21 cellular contexts compared by ENCODE assay signal in the genomic region with DNA sequence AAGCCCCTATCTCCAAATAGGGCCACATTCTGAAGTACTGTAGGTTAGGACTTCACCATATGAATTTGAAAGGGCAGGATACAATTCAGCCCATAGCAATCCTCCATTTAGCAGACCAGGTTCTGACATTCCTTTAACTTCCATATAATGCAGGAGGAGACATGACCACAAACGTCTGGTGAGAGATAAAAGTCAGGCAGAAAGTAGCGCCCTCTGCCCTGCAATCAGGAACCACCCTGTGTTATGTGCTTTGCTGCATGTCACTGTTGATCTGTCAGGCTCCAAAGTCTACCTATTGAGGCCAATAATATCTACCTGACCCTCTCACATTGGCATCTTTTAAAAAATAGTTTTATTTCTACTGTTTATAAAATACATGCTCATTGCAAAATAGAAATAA. TPM values are rescaled to one million over a fixed set of nuclear protein-coding genes. Genes with fewer than 3 reads are reported as not detected.
DNase-seq lines count a peak whose midpoint lies in the region; ATAC-seq and TF ChIP-seq lines count a peak whose summit lies in the region.
"Had no signal": no experiment of that assay in that cellular context is flagged by ENCODE, and none has a peak within 500 bp of the region (broad histone marks: within the 10 kb centered on the region; RNA-seq: fewer than 3 reads in every experiment).

No MANE protein-coding gene starts in this region.

- no peak overlapping the region for H3K56ac ChIP-seq in mesendoderm (ENCODE audit: low read length)

- H2BK120ac ChIP-seq in mesendoderm (ENCODE audit: low read depth, low read length), result no peak overlapping the region

- no peaks in the 10 kb centered on the region for H3K9me3 Mint-ChIP-seq in GM23338
- H3K9me3 Mint-ChIP-seq in endodermal cell, result no peaks in the 10 kb centered on the region

- no peaks in the 10 kb centered on the region for H3F3A ChIP-seq in GM23338 (replicated peaks; ENCODE audit: low read depth)

- POLR2A ChIA-PET in OCI-LY7 (lab: Charles Lee), result no interaction called here

- H3K36me3 ChIP-seq in GM23338 (ENCODE audit: insufficient read depth) (no peaks in the 10 kb centered on the region), OCI-LY7 (ENCODE audit: insufficient read depth, low read length) (no peaks in the 10 kb centered on the region), endodermal cell (ENCODE audit: control insufficient read depth, insufficient read depth, low read length) (no peaks in the 10 kb centered on the region), mesendoderm (ENCODE audit: control insufficient read depth, insufficient read depth, low read length) (no peaks in the 10 kb centered on the region), upper lobe of right lung (no peaks in the 10 kb centered on the region)
- H3K36me3 ChIP-seq: MG63 had no signal

- H3K9me3 ChIP-seq in OCI-LY7 (ENCODE audit: low read length) (no peaks in the 10 kb centered on the region), endodermal cell (ENCODE audit: control insufficient read depth, low read length) (no peaks in the 10 kb centered on the region), upper lobe of right lung (no peaks in the 10 kb centered on the region)
- H3K9me3 ChIP-seq: MG63, SK-N-SH had no signal

- no peak overlapping the region for H2AFZ ChIP-seq in GM23338
- H2AFZ ChIP-seq in OCI-LY7 (ENCODE audit: low read length), result no peak overlapping the region

- WGBS in endodermal cell (ENCODE audit: insufficient coverage in 1 of 2, insufficient read length in 1 of 2), 2 experiments, result 68 to 79% methylated on average over 2 of the region's 2 CpGs
- no CpG with 5 or more reads among the region's 2 CpGs for WGBS in mesendoderm (ENCODE audit: extremely low coverage, insufficient coverage, low lambda C conversion rate)

- DNase-seq in GM23338 (ENCODE audit: low spot score) (peak; percentile 53), OCI-LY7 (ENCODE audit: low spot score) (no peak), endodermal cell (peak; percentile 59), mesendoderm (peak; percentile 56), SKM-1 (lab: John Stamatoyannopoulos, UW; ENCODE audit: unreplicated experiment) (no peak), upper lobe of right lung (no peak), NCI-H2196 (lab: John Stamatoyannopoulos, UW; ENCODE audit: unreplicated experiment) (no peak)
- DNase-seq: 8988T; DND-41; IMR-90; Karpas-422; MG63; NCI-H1092; NCI-H1436 treated with DMSO at 0.1 percent for 48 hours; NCI-H2029; NCI-H446; NCI-H526 treated with DMSO at 0.1 percent for 48 hours; NK-92 treated with Interleukin-12 subunit alpha and Interleukin-12 subunit beta, amount 100 ng/mL, for 24 hours; SHP77; SK-N-SH had no signal

- H3K27me3 ChIP-seq in GM23338 (ENCODE audit: insufficient read depth) (no peaks in the 10 kb centered on the region), endodermal cell (ENCODE audit: control insufficient read depth, insufficient read depth, low read length, poor library complexity, severe bottlenecking) (no peaks in the 10 kb centered on the region), mesendoderm (ENCODE audit: insufficient read depth, low read length, poor library complexity) (no peaks in the 10 kb centered on the region), upper lobe of right lung (no peaks in the 10 kb centered on the region)
- H3K27me3 ChIP-seq: MG63 had no signal

- H4K5ac ChIP-seq in mesendoderm (ENCODE audit: low read length), result no peak overlapping the region

- H3K27ac ChIP-seq in GM23338 (ENCODE audit: low read depth), result no peak overlapping the region
- H3K27ac ChIP-seq in OCI-LY7 (ENCODE audit: low read depth, low read length, poor library complexity, severe bottlenecking), result no peak overlapping the region
- no peak overlapping the region for H3K27ac ChIP-seq in endodermal cell (ENCODE audit: low read depth, low read length)
- H3K27ac ChIP-seq in mesendoderm (ENCODE audit: low read depth, low read length), result no peak overlapping the region
- H3K27ac ChIP-seq in upper lobe of right lung, result no peak overlapping the region

- no TSS peak for BruUV-seq in OCI-LY7 (replicated peaks; lab: Mats Ljungman, UMichigan)

- H3K4ac ChIP-seq in mesendoderm (ENCODE audit: low read depth, low read length), result no peak overlapping the region

- no peaks in the 10 kb centered on the region; the same call in 1 of the 2 replicates for H4K20me1 ChIP-seq in GM23338 (replicated peaks; ENCODE audit: insufficient read depth)
- H4K20me1 ChIP-seq in OCI-LY7 (ENCODE audit: insufficient read depth, low read length), result no peaks in the 10 kb centered on the region

- TF ChIP-seq CTCF in GM23338 (conservative IDR thresholded peaks at IDR 0.05; ENCODE audit: low read depth in 2 of 2) (peak; percentile 43 to 57), OCI-LY7 (conservative IDR thresholded peaks at IDR 0.05; ENCODE audit: low read length) (0 out of 2 replicates have a peak, but pooled peaks have one; percentile 9), endodermal cell (conservative IDR thresholded peaks at IDR 0.05) (peak; percentile 60), upper lobe of right lung (IDR thresholded peaks at IDR 0.05) (no peak)

- no peaks in the 10 kb centered on the region for H3K27me3 Mint-ChIP-seq in GM23338 (ENCODE audit: insufficient read depth, low read depth, poor library complexity)
- H3K27me3 Mint-ChIP-seq in endodermal cell (ENCODE audit: insufficient read depth), result no peaks in the 10 kb centered on the region

- H2BK15ac ChIP-seq in mesendoderm (replicated peaks; ENCODE audit: low read depth), result no peak overlapping the region

- H4K8ac ChIP-seq in mesendoderm (ENCODE audit: low read depth, low read length), result no peak overlapping the region

- H3K4me3 Mint-ChIP-seq in GM23338 (no peak overlapping the region), endodermal cell (no peak overlapping the region)

- no peak overlapping the region for H2AK5ac ChIP-seq in mesendoderm (ENCODE audit: low read length)

- H3K79me1 ChIP-seq in mesendoderm (ENCODE audit: low read length), result no peaks in the 10 kb centered on the region

- H3K4me3 ChIP-seq in GM23338 (no peak overlapping the region), OCI-LY7 (ENCODE audit: low read depth, low read length, poor library complexity, severe bottlenecking) (no peak overlapping the region), endodermal cell (ENCODE audit: low read length) (no peak overlapping the region), mesendoderm (ENCODE audit: low read length) (no peak overlapping the region), upper lobe of right lung (no peak overlapping the region)
- H3K4me3 ChIP-seq: MG63 had no signal

- H3K4me1 ChIP-seq in GM23338 (ENCODE audit: insufficient read depth), result no peaks in the 10 kb centered on the region
- no peaks in the 10 kb centered on the region for H3K4me1 ChIP-seq in OCI-LY7 (ENCODE audit: insufficient read depth, low read length, poor library complexity, severe bottlenecking)
- H3K4me1 ChIP-seq in endodermal cell (ENCODE audit: control insufficient read depth, insufficient read depth, low read length), result no peaks in the 10 kb centered on the region
- H3K4me1 ChIP-seq in mesendoderm (ENCODE audit: control insufficient read depth, low read depth, low read length), result no peaks in the 10 kb centered on the region
- H3K4me1 ChIP-seq in upper lobe of right lung, result no peaks in the 10 kb centered on the region

- H3K18ac ChIP-seq in mesendoderm (ENCODE audit: low read length), result no peak overlapping the region

- H3K79me2 ChIP-seq in GM23338 (replicated peaks; ENCODE audit: insufficient read depth) (no peaks in the 10 kb centered on the region), OCI-LY7 (ENCODE audit: insufficient read depth, low read depth, low read length) (no peaks in the 10 kb centered on the region), mesendoderm (ENCODE audit: control insufficient read depth, insufficient read depth, low read length) (no peaks in the 10 kb centered on the region)

- H3K27ac Mint-ChIP-seq in GM23338, result no peak overlapping the region
- H3K27ac Mint-ChIP-seq in endodermal cell, result no peak overlapping the region

- no peak overlapping the region for H3K23ac ChIP-seq in mesendoderm (ENCODE audit: low read length)

- ATAC-seq in GM23338 (peak; percentile 77), upper lobe of right lung (no peak), GM19324 (IDR thresholded peaks at IDR 0.05; ENCODE audit: low FRiP score, unreplicated experiment) (no peak)

- no peak overlapping the region for H3K4me2 ChIP-seq in GM23338
- H3K4me2 ChIP-seq in OCI-LY7 (ENCODE audit: low read length), result no peak overlapping the region
- no peak overlapping the region for H3K4me2 ChIP-seq in mesendoderm (ENCODE audit: low read length)
- H3K4me2 ChIP-seq: SK-N-SH had no signal

- H3K9ac ChIP-seq in endodermal cell (ENCODE audit: extremely low read depth, low read length, poor library complexity, severe bottlenecking), result no peak overlapping the region
- H3K9ac ChIP-seq in mesendoderm (ENCODE audit: low read length), result no peak overlapping the region
- H3K9ac ChIP-seq: SK-N-SH had no signal

- H3K36me3 Mint-ChIP-seq in GM23338 (ENCODE audit: low read depth) (no peaks in the 10 kb centered on the region), endodermal cell (ENCODE audit: low read depth) (no peaks in the 10 kb centered on the region)

- CTCF ChIA-PET in OCI-LY7 (lab: Charles Lee; ENCODE audit: unreplicated experiment), result no interaction called here

- intact Hi-C loops in OCI-LY7 (cut with micrococcal nuclease; ENCODE audit: unreplicated experiment), result no loop called here
- intact Hi-C loops in upper lobe of right lung (cut with DNase I), result no loop called here

- H3K9me2 ChIP-seq in GM23338 (ENCODE audit: insufficient read depth) (no peaks in the 10 kb centered on the region), OCI-LY7 (ENCODE audit: insufficient read depth, low read length) (no peaks in the 10 kb centered on the region)
- H3K9me2 ChIP-seq: SK-N-SH had no signal

- H2BK5ac ChIP-seq in mesendoderm (ENCODE audit: low read length), result no peak overlapping the region

- H3K4me1 Mint-ChIP-seq in GM23338 (no peaks in the 10 kb centered on the region), endodermal cell (no peaks in the 10 kb centered on the region)

RNA-seq across cellular contexts. Expression of a gene that starts 30.2 kb away (rescaled TPM):
- 4.7 and 8.4 TPM in 2 replicates for total RNA-seq in GM23338 (2014; rRNA removed; shearing (Covaris generic))
- 1.2 and 2.3 TPM in 2 replicates for polyA plus RNA-seq in GM23338 (2016; fragmentation: Nextera tagmentation; extraction: Ambion mirVana)
- total RNA-seq in OCI-LY7 (2014; rRNA removed; shearing (Covaris generic)), result 5.0 and 5.8 TPM in 2 replicates
- total RNA-seq in OCI-LY7 (2022) (13.0 and 15.9 TPM in 2 replicates), endodermal cell (10 to 100 TPM in 1 of 2 donors, 1 to 10 TPM in 1; 5.9 to 12.6 TPM), upper lobe of right lung (8.5 TPM)
- polyA plus RNA-seq in endodermal cell (2013, experiment 1 of 2), result 7.7 TPM
- 7.6 TPM for polyA plus RNA-seq in endodermal cell (2013, experiment 2 of 2)
- 1.3 TPM for polyA plus RNA-seq in mesendoderm (2013, experiment 1 of 2)
- polyA plus RNA-seq in mesendoderm (2013, experiment 2 of 2), result 1.5 TPM

RNA-seq across cellular contexts. Expression of a gene that starts 43.4 kb away (rescaled TPM):
- 21.4 and 23.4 TPM in 2 replicates for total RNA-seq in GM23338 (2014; rRNA removed; shearing (Covaris generic))
- polyA plus RNA-seq in GM23338 (2016; fragmentation: Nextera tagmentation; extraction: Ambion mirVana), result 5.1 and 6.7 TPM in 2 replicates
- 40.4 and 40.7 TPM in 2 replicates for total RNA-seq in OCI-LY7 (2014; rRNA removed; shearing (Covaris generic))
- total RNA-seq in OCI-LY7 (2022) (41.6 and 42.0 TPM in 2 replicates), endodermal cell (10 to 100 TPM; 15.6 to 16.1 TPM), upper lobe of right lung (21.8 TPM)
- polyA plus RNA-seq in endodermal cell (2013, experiment 1 of 2), result 8.2 TPM
- polyA plus RNA-seq in endodermal cell (2013, experiment 2 of 2), result 8.8 TPM
- 11.6 TPM for polyA plus RNA-seq in mesendoderm (2013, experiment 1 of 2)
- polyA plus RNA-seq in mesendoderm (2013, experiment 2 of 2), result 11.5 TPM

Comparison
In these comparisons a context has a peak if more than half of its experiments do, and no peak if none do; other contexts are left out.
1. DNase-seq: peak in GM23338 (single experiment), endodermal cell (single experiment) and mesendoderm (single experiment); none in OCI-LY7 (single experiment), SKM-1 (single experiment), upper lobe of right lung (single experiment) and NCI-H2196 (single experiment).